1 cellular context compared by ENCODE assay signal in genomic region chr11:73531386-73531785, GRCh38.
TF ChIP-seq lines count a peak whose summit lies in the region.

No MANE protein-coding gene starts in this region.

TF ChIP-seq in GM23338, 12 proteins besides CTCF, POLR2A, EP300 and RAD21 (continued from another document):
- TF ChIP-seq ZNF462 (CRISPR knock-in tag; IDR thresholded peaks at IDR 0.05) (no peak), ZNF114 (CRISPR knock-in tag; IDR thresholded peaks at IDR 0.05) (no peak), ZNF331 (CRISPR knock-in tag; IDR thresholded peaks at IDR 0.05; ENCODE audit: low read depth) (no peak), ETS1 (IDR thresholded peaks at IDR 0.05) (no peak)
TF ChIP-seq in GM23338: peak in this region for 0.
